ENCODE assay signal across 9 cellular contexts in genomic region chr17:45433136-45433535, GRCh38. TPM values are rescaled to one million over a fixed set of nuclear protein-coding genes. Genes with fewer than 3 reads are reported as not detected.
DNase-seq lines count a peak whose midpoint lies in the region; ATAC-seq and TF ChIP-seq lines count a peak whose summit lies in the region.
"Had no signal": no experiment of that assay in that cellular context is flagged by ENCODE, and none has a peak within 500 bp of the region (broad histone marks: within the 10 kb centered on the region; RNA-seq: fewer than 3 reads in every experiment).

No MANE protein-coding gene starts in this region.

- CTCF ChIA-PET in naive thymus-derived CD4-positive, alpha-beta T cell (lab: Charles Lee): interaction anchor here (0.6 kb wide), 1 partner anchor 301 kb away, joined by 3 read pairs; the partner anchor contains the start of gene PLCD3

- H3K27ac ChIP-seq in BLaER1 (0 out of 2 replicates have a peak overlapping the region, but pooled peaks have one; percentile 30), HUES6 (ENCODE audit: low read depth, low read length) (no peak overlapping the region)
- peak overlapping the region; percentile 17 for H3K27ac ChIP-seq in naive thymus-derived CD4-positive, alpha-beta T cell (ENCODE audit: low read depth, low read length)

- ATAC-seq in naive thymus-derived CD4-positive, alpha-beta T cell: no peak
- no peak for ATAC-seq in GM21526 (IDR thresholded peaks at IDR 0.05; ENCODE audit: low FRiP score, unreplicated experiment)

- H3K4me1 Mint-ChIP-seq in chondrocyte (ENCODE audit: low read depth): peaks cover 24% of the 10 kb centered on the region
- peaks cover 13 to 26% (median 22%) of the 10 kb centered on the region in 7 donors for H3K4me1 Mint-ChIP-seq in naive thymus-derived CD4-positive, alpha-beta T cell

- in situ Hi-C loops in G401 (cut with HindIII; ENCODE audit: low sequenced_read_pairs): no loop called here

- no peaks in the 10 kb centered on the region for H3K27me3 ChIP-seq in BLaER1
- peaks cover 57% of the 10 kb centered on the region for H3K27me3 ChIP-seq in HUES6 (ENCODE audit: control insufficient read depth, insufficient read depth, low read length)
- H3K27me3 ChIP-seq in naive thymus-derived CD4-positive, alpha-beta T cell (ENCODE audit: control insufficient read depth in 2 of 2, insufficient read depth in 2 of 2, low read length in 2 of 2): no peaks in the 10 kb centered on the region

- no peak for DNase-seq in chondrocyte (ENCODE audit: low spot score)
- DNase-seq in naive thymus-derived CD4-positive, alpha-beta T cell: no peak
- DNase-seq in DMS 273 treated with DMSO at 0.1 percent for 48 hours (lab: John Stamatoyannopoulos, UW): no peak
- DNase-seq in dedifferentiated amniotic fluid mesenchymal stem cell (ENCODE audit: extremely low spot score): no peak
- no peak for DNase-seq in G401 (ENCODE audit: low spot score)
- DNase-seq: NCI-H748 treated with DMSO at 0.1 percent for 48 hours had no signal

- peak overlapping the region; percentile 19 for H3K4me3 Mint-ChIP-seq in chondrocyte (ENCODE audit: unreplicated experiment)
- H3K4me3 Mint-ChIP-seq in naive thymus-derived CD4-positive, alpha-beta T cell: peak overlapping the region in 9 of 10 donors; percentile 50 to 88 (median 67)

- no peaks in the 10 kb centered on the region for H3K9me3 Mint-ChIP-seq in chondrocyte (ENCODE audit: low read depth)
- no peaks in the 10 kb centered on the region for H3K9me3 Mint-ChIP-seq in naive thymus-derived CD4-positive, alpha-beta T cell

- peaks cover 21% of the 10 kb centered on the region for H3K27me3 Mint-ChIP-seq in chondrocyte (ENCODE audit: low read depth)
- H3K27me3 Mint-ChIP-seq in naive thymus-derived CD4-positive, alpha-beta T cell: no peaks in the 10 kb centered on the region

- H3K27ac Mint-ChIP-seq in chondrocyte (ENCODE audit: unreplicated experiment): no peak overlapping the region
- peak overlapping the region in 8 of 9 donors; percentile 8 to 87 (median 40) for H3K27ac Mint-ChIP-seq in naive thymus-derived CD4-positive, alpha-beta T cell

- H3K4me1 ChIP-seq in BLaER1: peaks cover 99% of the 10 kb centered on the region
- H3K4me1 ChIP-seq in HUES6 (ENCODE audit: control insufficient read depth, insufficient read depth, low read length): peaks cover 40% of the 10 kb centered on the region
- peaks cover 7 to 10% of the 10 kb centered on the region in 2 donors for H3K4me1 ChIP-seq in naive thymus-derived CD4-positive, alpha-beta T cell (ENCODE audit: control insufficient read depth in 2 of 2, insufficient read depth in 2 of 2, low read length in 2 of 2)

- H4K20me1 ChIP-seq in BLaER1: peaks cover 39% of the 10 kb centered on the region

- H3K36me3 Mint-ChIP-seq in chondrocyte (ENCODE audit: low read depth): peaks cover 4% of the 10 kb centered on the region
- H3K36me3 Mint-ChIP-seq in naive thymus-derived CD4-positive, alpha-beta T cell: peaks cover 0 to 3% (median 0%) of the 10 kb centered on the region in 5 donors

- H3K4me3 ChIP-seq in BLaER1: no peak overlapping the region
- H3K4me3 ChIP-seq in HUES6 (ENCODE audit: low read depth, low read length): peak overlapping the region; percentile 86
- no peak overlapping the region for H3K4me3 ChIP-seq in naive thymus-derived CD4-positive, alpha-beta T cell (ENCODE audit: low read length)

- H3K9ac ChIP-seq in BLaER1 (no peak overlapping the region), HUES6 (ENCODE audit: low read length) (no peak overlapping the region)

- H3K36me3 ChIP-seq in BLaER1 (peaks cover 16% of the 10 kb centered on the region; the same call in 1 of the 2 replicates), HUES6 (ENCODE audit: control insufficient read depth, insufficient read depth, low read length) (no peaks in the 10 kb centered on the region)
- H3K36me3 ChIP-seq in naive thymus-derived CD4-positive, alpha-beta T cell (ENCODE audit: control insufficient read depth in 2 of 3, insufficient read depth in 3 of 3, low read length in 3 of 3): peaks cover 0 to 22% (median 0%) of the 10 kb centered on the region in 3 experiments

- no peak for TF ChIP-seq CTCF in chondrocyte (IDR thresholded peaks at IDR 0.05)

- peak overlapping the region; percentile 100 for H3K4me2 ChIP-seq in BLaER1

- intact Hi-C loops in naive thymus-derived CD4-positive, alpha-beta T cell (cut with micrococcal nuclease): loop anchor here in 1 of 2 donors (5.0 kb wide), 1 partner anchor 149 kb away; no protein-coding TSS in a partner anchor

- POLR2A ChIA-PET in naive thymus-derived CD4-positive, alpha-beta T cell (lab: Charles Lee): no interaction called here

- no peaks in the 10 kb centered on the region for H3K9me3 ChIP-seq in BLaER1
- no peaks in the 10 kb centered on the region for H3K9me3 ChIP-seq in HUES6 (ENCODE audit: control insufficient read depth, insufficient read depth, low read depth, low read length)
- no peaks in the 10 kb centered on the region for H3K9me3 ChIP-seq in naive thymus-derived CD4-positive, alpha-beta T cell (ENCODE audit: control insufficient read depth in 2 of 3, low read length in 3 of 3)

RNA-seq across cellular contexts. Expression of gene ARHGAP27, which starts 0.5 kb away (rescaled TPM):
- total RNA-seq in chondrocyte: 1.5 to 2.7 TPM (median 2.0 TPM) in 3 replicates
- total RNA-seq in naive thymus-derived CD4-positive, alpha-beta T cell: 100 to 1,000 TPM in 3 of 5 experiments, 10 to 100 TPM in 2; 53.4 to 126 (median 109) TPM
- 10 to 100 TPM; 20.1 to 38.9 TPM for polyA plus RNA-seq in naive thymus-derived CD4-positive, alpha-beta T cell
- 20.9 and 24.9 TPM in 2 replicates for total RNA-seq in G401 (2014; rRNA removed; shearing (Covaris generic))

RNA-seq across cellular contexts. Expression of gene PLEKHM1, which starts 57.4 kb away (rescaled TPM):
- total RNA-seq in chondrocyte: 30.8 to 37.3 TPM (median 31.3 TPM) in 3 replicates
- total RNA-seq in naive thymus-derived CD4-positive, alpha-beta T cell: 100 to 1,000 TPM in 2 of 5 experiments, 10 to 100 TPM in 3; 58.2 to 111 (median 80.4) TPM
- 10 to 100 TPM; 11.5 to 21.2 TPM for polyA plus RNA-seq in naive thymus-derived CD4-positive, alpha-beta T cell
- total RNA-seq in G401 (2014; rRNA removed; shearing (Covaris generic)): 5.6 and 8.7 TPM in 2 replicates
